Comparison of ENCODE assay signal across 14 cellular contexts in the genomic region with DNA sequence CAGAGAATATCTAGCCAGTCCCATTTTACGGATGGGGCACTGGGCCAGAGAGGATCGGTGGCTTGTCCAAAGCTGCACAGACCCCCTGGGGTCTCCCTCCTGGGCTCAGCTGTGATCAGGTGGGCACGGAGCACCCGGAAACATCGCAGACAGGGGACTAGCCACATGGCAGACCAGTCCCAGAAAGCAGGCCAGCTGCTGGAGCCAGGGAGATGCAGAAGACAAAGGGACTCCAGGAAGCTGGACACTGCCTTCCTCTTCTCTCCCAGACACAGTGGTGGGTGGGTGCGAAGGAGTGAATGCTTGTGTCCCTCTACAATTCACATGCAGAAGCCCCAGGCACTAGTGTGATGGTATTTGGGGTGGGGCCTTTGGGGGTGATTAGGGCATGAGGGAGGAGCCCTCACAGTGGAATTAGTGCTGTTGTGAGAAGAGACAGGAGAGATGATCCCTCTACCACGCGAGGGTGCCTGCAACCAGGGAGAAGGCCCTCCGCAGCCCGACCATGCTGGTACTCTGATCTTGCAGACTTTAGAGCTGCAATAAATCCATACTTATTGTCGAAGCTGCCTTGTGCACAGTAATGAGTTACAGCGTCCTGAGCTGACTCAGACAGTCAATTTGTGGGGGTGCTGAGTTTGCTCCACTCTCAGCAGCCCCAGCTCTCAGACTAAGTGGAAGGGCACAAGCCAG.
DNase-seq lines count a peak whose midpoint lies in the region; ATAC-seq and TF ChIP-seq lines count a peak whose summit lies in the region.
"Had no signal": no experiment of that assay in that cellular context is flagged by ENCODE, and none has a peak within 500 bp of the region (broad histone marks: within the 10 kb centered on the region; RNA-seq: fewer than 3 reads in every experiment).

No MANE protein-coding gene starts in this region.

- H2BK12ac ChIP-seq in neuronal stem cell (ENCODE audit: low read length), result no peak overlapping the region

- H3K4me2 ChIP-seq in neuronal stem cell (ENCODE audit: insufficient read depth, low read length, poor library complexity, severe bottlenecking), result no peak overlapping the region

- peak overlapping the region; percentile 10 for H3K14ac ChIP-seq in neuronal stem cell (ENCODE audit: low read length)

- no peak overlapping the region for H2BK120ac ChIP-seq in neuronal stem cell (ENCODE audit: low read depth, low read length)

- H3K9me3 ChIP-seq in HEK293 (ENCODE audit: control insufficient read depth, insufficient read depth, low read depth, low read length) (no peaks in the 10 kb centered on the region), neuronal stem cell (replicated peaks in 1 of 2; ENCODE audit: control insufficient read depth in 2 of 2, insufficient read depth in 1 of 2, low read depth in 1 of 2, low read length in 2 of 2) (no peaks in the 10 kb centered on the region)

- no peak overlapping the region for H3K27ac ChIP-seq in HEK293 (ENCODE audit: extremely low read depth, low read depth, low read length)
- peak overlapping the region; percentile 37 for H3K27ac ChIP-seq in neuronal stem cell (replicated peaks; ENCODE audit: low read length)
- no peak overlapping the region for H3K27ac ChIP-seq in brain microvascular endothelial cell
- H3K27ac ChIP-seq: BLaER1 treated with 17β-estradiol and CSF1 and Interleukin-3, amounts not matched to agents 10 nM and 100 nM had no signal

- TF ChIP-seq CTCF in HEK293 (tag by site-specific recombination; IDR thresholded peaks at IDR 0.05), result no peak
- TF ChIP-seq CTCF in fibroblast of pulmonary artery (IDR thresholded peaks at IDR 0.05; ENCODE audit: low read length, missing control alignments), result no peak
- no peak for TF ChIP-seq CTCF in brain microvascular endothelial cell (IDR thresholded peaks at IDR 0.05; ENCODE audit: low read depth, low read length, missing control alignments)

- no peak overlapping the region for H2BK5ac ChIP-seq in neuronal stem cell (ENCODE audit: low read length)

- peak overlapping the region; percentile 72 for H2AFZ ChIP-seq in neuronal stem cell (ENCODE audit: low read length)

- DNase-seq in AG20443 (ENCODE audit: low spot score), result peak; percentile 8
- DNase-seq in fibroblast of pulmonary artery (ENCODE audit: low read depth), result peak; percentile 5
- DNase-seq in neuronal stem cell (ENCODE audit: low spot score), result no peak
- DNase-seq in brain microvascular endothelial cell, result no peak
- no peak for DNase-seq in NOMO-1 (lab: John Stamatoyannopoulos, UW; ENCODE audit: unreplicated experiment in 2 of 2)
- DNase-seq in NK-92 treated with Interleukin-12 subunit alpha and Interleukin-12 subunit beta, amount 100 ng/mL, for 24 hours (lab: John Stamatoyannopoulos, UW), result no peak
- DNase-seq: DND-41; NCI-H774; SIG-M5; stimulated activated CD4-positive, alpha-beta T cell treated with anti-CD3 and anti-CD28 coated beads, Interleukin-1b, Interleukin-23, amount 100 ng/mL, for 48 hours had no signal

- H3K4me1 ChIP-seq in HEK293 (ENCODE audit: control insufficient read depth, insufficient read depth, low read length) (no peaks in the 10 kb centered on the region), neuronal stem cell (ENCODE audit: control insufficient read depth in 2 of 2, insufficient read depth in 1 of 2, low read depth in 1 of 2, low read length in 2 of 2) (peaks cover 18% of the 10 kb centered on the region in 2 donors)

- H3K9ac ChIP-seq in neuronal stem cell (ENCODE audit: low read depth, low read length, poor library complexity), result no peak overlapping the region
- H3K9ac ChIP-seq: BLaER1 treated with 17β-estradiol and CSF1 and Interleukin-3, amounts not matched to agents 10 nM and 100 nM had no signal

- no peak overlapping the region for H3K4ac ChIP-seq in neuronal stem cell (ENCODE audit: low read length)

- POLR2A ChIA-PET in HEK293 (lab: Yijun Ruan, JAX), result interaction anchor here (0.7 kb wide), 1 partner anchor 31 kb away, joined by 5 read pairs; no protein-coding TSS in a partner anchor

- no CpG with 5 or more reads among the region's 12 CpGs for WGBS in neuronal stem cell (ENCODE audit: extremely low coverage in 2 of 2, insufficient read length in 2 of 2, insufficient replicate concordance in 1 of 2), 2 donors

- no peak overlapping the region for H4K8ac ChIP-seq in neuronal stem cell (ENCODE audit: low read depth, low read length)

- H3K23ac ChIP-seq in neuronal stem cell (ENCODE audit: low read depth, low read length, poor library complexity), result no peak overlapping the region

- CTCF ChIA-PET in HEK293 (lab: Yijun Ruan, JAX), result interaction anchor here (0.9 kb wide), 1 partner anchor 22 kb away, joined by 7 read pairs; no protein-coding TSS in a partner anchor

- peak overlapping the region; percentile 74 for H2AK5ac ChIP-seq in neuronal stem cell (ENCODE audit: low read depth, low read length)

- H3K79me1 ChIP-seq in neuronal stem cell (ENCODE audit: low read depth, low read length), result peaks cover 1% of the 10 kb centered on the region

- peak overlapping the region; percentile 63 for H2BK15ac ChIP-seq in neuronal stem cell (ENCODE audit: low read length)

- H3K27me3 ChIP-seq in neuronal stem cell (ENCODE audit: control insufficient read depth in 3 of 3, insufficient read depth in 3 of 3, low read depth in 1 of 3, low read length in 3 of 3) (no peaks in the 10 kb centered on the region), brain microvascular endothelial cell (replicated peaks) (no peaks in the 10 kb centered on the region)
- H3K27me3 ChIP-seq: BLaER1 treated with 17β-estradiol and CSF1 and Interleukin-3, amounts not matched to agents 10 nM and 100 nM had no signal

- no peak overlapping the region for H3K4me3 ChIP-seq in HEK293 (ENCODE audit: low read depth, low read length)
- no peak overlapping the region for H3K4me3 ChIP-seq in fibroblast of pulmonary artery (replicated peaks; ENCODE audit: low read depth, low read length)
- peak overlapping the region in 1 of 2 donors; percentile 11 for H3K4me3 ChIP-seq in neuronal stem cell (ENCODE audit: low read length in 2 of 2)
- H3K4me3 ChIP-seq in brain microvascular endothelial cell (ENCODE audit: low read depth, low read length), result no peak overlapping the region
- H3K4me3 ChIP-seq: BLaER1 treated with 17β-estradiol and CSF1 and Interleukin-3, amounts not matched to agents 10 nM and 100 nM; GM12878 had no signal

- peak overlapping the region; percentile 71 for H3K18ac ChIP-seq in neuronal stem cell (ENCODE audit: low read length)

- no peak overlapping the region for H4K91ac ChIP-seq in neuronal stem cell (ENCODE audit: low read depth, low read length, poor library complexity)

- in situ Hi-C loops in brain microvascular endothelial cell (cut with HindIII; ENCODE audit: low pct_ligation_motif_present, low sequenced_read_pairs), result no loop called here

- ATAC-seq in GM21381 (IDR thresholded peaks at IDR 0.05; ENCODE audit: unreplicated experiment), result no peak
- ATAC-seq: GM12878 had no signal

- H3K36me3 ChIP-seq in HEK293 (ENCODE audit: control insufficient read depth in 2 of 2, insufficient read depth in 1 of 2, low read length in 2 of 2) (no peaks in the 10 kb centered on the region), neuronal stem cell (replicated peaks in 1 of 2; ENCODE audit: control insufficient read depth in 2 of 2, insufficient read depth in 2 of 2, low read length in 2 of 2) (no peaks in the 10 kb centered on the region), brain microvascular endothelial cell (replicated peaks) (no peaks in the 10 kb centered on the region)
- H3K36me3 ChIP-seq: BLaER1 treated with 17β-estradiol and CSF1 and Interleukin-3, amounts not matched to agents 10 nM and 100 nM had no signal

TF ChIP-seq in HEK293, 187 proteins besides CTCF, POLR2A, EP300 and RAD21:
- TF ChIP-seq ZFHX2 (tag by site-specific recombination; conservative IDR thresholded peaks at IDR 0.05) (0 out of 2 replicates have a peak, but pooled peaks have one; percentile 19), ZNF155 (tag by site-specific recombination; IDR thresholded peaks at IDR 0.05) (no peak)

Comparison
In these comparisons a context has a peak if more than half of its experiments do, and no peak if none do; other contexts are left out.
1. DNase-seq: peak in AG20443 (single experiment) and fibroblast of pulmonary artery (single experiment); none in neuronal stem cell (single experiment), brain microvascular endothelial cell (single experiment), NOMO-1 (0 of 2) and NK-92 treated with Interleukin-12 subunit alpha and Interleukin-12 subunit beta, amount 100 ng/mL, for 24 hours (single experiment).